In genomic region chr7:71783779-71784178, GRCh38 we compare ENCODE assay signal across 9 cellular contexts.
"Had no signal": no experiment of that assay in that cellular context is flagged by ENCODE, and none has a peak within 500 bp of the region (broad histone marks: within the 10 kb centered on the region; RNA-seq: fewer than 3 reads in every experiment).

No MANE protein-coding gene starts in this region.

- H3K9me3 ChIP-seq: HAP-1 had no signal

- DNase-seq: GOT3, H7, HFFc6, IMR-90, KG1 had no signal

- ATAC-seq: HCT116, K562 had no signal

- H3K36me3 ChIP-seq: HAP-1 had no signal

- H3K4me3 ChIP-seq: HAP-1, K562 had no signal

- H3K27ac ChIP-seq: HL-60 had no signal

- H3K4me1 ChIP-seq: HAP-1 had no signal
